8 cellular contexts compared by ENCODE assay signal in the genomic region with DNA sequence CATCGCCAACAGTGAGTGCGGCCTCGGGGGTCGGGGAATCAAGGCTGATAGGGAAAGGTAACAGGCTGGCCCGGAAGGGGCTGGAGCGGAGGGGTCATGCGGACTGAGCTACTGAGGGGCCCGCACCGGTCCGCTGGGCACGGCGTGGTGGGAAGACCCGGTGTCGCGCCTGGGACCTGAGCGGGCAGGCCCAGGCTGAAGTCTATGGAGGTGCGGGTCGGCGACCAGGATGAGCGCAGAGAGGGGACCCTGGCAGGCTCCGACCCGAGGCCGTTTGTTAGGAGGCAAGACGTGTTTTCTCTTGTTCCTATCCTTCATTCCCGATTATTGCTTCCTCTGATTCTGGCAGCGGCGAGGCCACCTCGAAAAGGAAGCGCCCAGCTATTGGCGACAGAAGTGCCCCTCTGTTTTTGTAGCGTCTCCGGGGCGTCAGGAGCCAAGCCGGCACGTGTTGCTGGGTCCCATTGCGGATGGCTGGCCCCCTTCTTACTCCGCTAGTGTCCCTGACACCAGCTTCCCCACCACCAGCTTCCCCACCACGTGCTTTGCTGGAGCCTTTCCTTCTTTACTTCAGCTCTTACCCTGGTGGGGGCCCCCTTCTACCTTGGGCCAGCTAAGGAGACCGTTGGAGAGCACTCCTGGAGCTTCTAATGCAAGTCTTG. TPM values are rescaled to one million over a fixed set of nuclear protein-coding genes. Genes with fewer than 3 reads are reported as not detected.
DNase-seq lines count a peak whose midpoint lies in the region; TF ChIP-seq lines count a peak whose summit lies in the region.

No MANE protein-coding gene starts in this region.

- H3K79me2 ChIP-seq in OCI-LY3 (ENCODE audit: low read length) = peaks cover 53% of the 10 kb centered on the region

- POLR2A ChIA-PET in HEK293 (lab: Yijun Ruan, JAX) = interaction anchor here (0.5 to 3.9 kb wide), 24 partner anchors 8 to 366 kb away, joined by 3 to 165 read pairs (median 7); a partner anchor contains a TSS

- H3K27ac ChIP-seq in HEK293 (ENCODE audit: extremely low read depth, low read depth, low read length) (peak overlapping the region; percentile 90), OCI-LY3 (ENCODE audit: low read length) (peak overlapping the region; percentile 71)

- H3K4me1 ChIP-seq in ES-I3 (ENCODE audit: insufficient read depth, low read length) = peaks cover 14% of the 10 kb centered on the region
- H3K4me1 ChIP-seq in HEK293 (ENCODE audit: control insufficient read depth, insufficient read depth, low read length) = 0 out of 2 replicates have a peak, but pooled peaks cover 2% of the 10 kb centered on the region
- peaks cover 19% of the 10 kb centered on the region for H3K4me1 ChIP-seq in OCI-LY3 (ENCODE audit: low read length)

- H3K4me2 ChIP-seq in OCI-LY3 (ENCODE audit: low read length) = peak overlapping the region; percentile 100

- H3K36me3 ChIP-seq in ES-I3 (ENCODE audit: insufficient read depth, low read length) = peaks cover 28% of the 10 kb centered on the region
- H3K36me3 ChIP-seq in HEK293 (ENCODE audit: control insufficient read depth in 2 of 2, insufficient read depth in 1 of 2, low read length in 2 of 2) = peaks cover 31 to 55% of the 10 kb centered on the region in 2 experiments
- H3K36me3 ChIP-seq in OCI-LY3 (replicated peaks; ENCODE audit: low read depth, low read length) = peaks cover 40% of the 10 kb centered on the region
- H3K36me3 ChIP-seq in kidney epithelial cell (ENCODE audit: control insufficient read depth, insufficient read depth, low read length) = no peaks in the 10 kb centered on the region

- H2AFZ ChIP-seq in OCI-LY3 (ENCODE audit: low read depth, low read length) = peak overlapping the region; percentile 44; the same call in 1 of the 2 replicates

- DNase-seq in astrocyte of the hippocampus (ENCODE audit: low read depth, low spot score) (peak; percentile 36), kidney epithelial cell (ENCODE audit: low read depth) (no peak), SHP77 (lab: John Stamatoyannopoulos, UW) (no peak), middle frontal gyrus (ENCODE audit: extremely low spot score, low spot score) (no peak)
- peak; percentile 18 for DNase-seq in stimulated activated CD8-positive, alpha-beta memory T cell treated with anti-CD3 and anti-CD28 coated beads, Interleukin-4, amount 100 ng/mL, for 24 hours (ENCODE audit: low read depth)

- TF ChIP-seq CTCF in HEK293 (tag by site-specific recombination; IDR thresholded peaks at IDR 0.05) (0 out of 2 replicates have a peak, but pooled peaks have one; percentile 20), OCI-LY3 (IDR thresholded peaks at IDR 0.05; ENCODE audit: low read depth, low read length) (0 out of 2 replicates have a peak, but pooled peaks have one; percentile 6), kidney epithelial cell (IDR thresholded peaks at IDR 0.05; ENCODE audit: insufficient read depth, low read length, poor library complexity, severe bottlenecking) (no peak)

- no peaks in the 10 kb centered on the region for H3K9me3 ChIP-seq in ES-I3 (ENCODE audit: control insufficient read depth, insufficient read depth, low read length)
- H3K9me3 ChIP-seq in HEK293 (ENCODE audit: control insufficient read depth, insufficient read depth, low read depth, low read length) = no peaks in the 10 kb centered on the region
- no peaks in the 10 kb centered on the region for H3K9me3 ChIP-seq in OCI-LY3 (ENCODE audit: insufficient read depth, low read length)

- CTCF ChIA-PET in HEK293 (lab: Yijun Ruan, JAX) = interaction anchor here (0.9 to 4.7 kb wide), 6 partner anchors 10 to 118 kb away, joined by 4 to 27 read pairs (median 9); a partner anchor contains a TSS

- peaks cover 12% of the 10 kb centered on the region for H4K20me1 ChIP-seq in OCI-LY3 (ENCODE audit: insufficient read depth, low read length)

- H3K9ac ChIP-seq in ES-I3 (ENCODE audit: low read depth, low read length) (peak overlapping the region; percentile 72), OCI-LY3 (ENCODE audit: low read length) (peak overlapping the region; percentile 94)

- no peaks in the 10 kb centered on the region for H3K27me3 ChIP-seq in OCI-LY3 (ENCODE audit: low read depth, low read length)
- H3K27me3 ChIP-seq in kidney epithelial cell (ENCODE audit: control insufficient read depth, insufficient read depth, low read length) = no peaks in the 10 kb centered on the region

- peak overlapping the region; percentile 82 for H3K4me3 ChIP-seq in HEK293 (ENCODE audit: low read depth, low read length)
- H3K4me3 ChIP-seq in OCI-LY3 (ENCODE audit: low read length) = peak overlapping the region; percentile 84
- H3K4me3 ChIP-seq in kidney epithelial cell (ENCODE audit: low read depth, low read length) = peak overlapping the region; percentile 75

TF ChIP-seq in HEK293, 187 proteins besides CTCF, POLR2A, EP300 and RAD21 (continues in another document):
- TF ChIP-seq, protein P1, sequence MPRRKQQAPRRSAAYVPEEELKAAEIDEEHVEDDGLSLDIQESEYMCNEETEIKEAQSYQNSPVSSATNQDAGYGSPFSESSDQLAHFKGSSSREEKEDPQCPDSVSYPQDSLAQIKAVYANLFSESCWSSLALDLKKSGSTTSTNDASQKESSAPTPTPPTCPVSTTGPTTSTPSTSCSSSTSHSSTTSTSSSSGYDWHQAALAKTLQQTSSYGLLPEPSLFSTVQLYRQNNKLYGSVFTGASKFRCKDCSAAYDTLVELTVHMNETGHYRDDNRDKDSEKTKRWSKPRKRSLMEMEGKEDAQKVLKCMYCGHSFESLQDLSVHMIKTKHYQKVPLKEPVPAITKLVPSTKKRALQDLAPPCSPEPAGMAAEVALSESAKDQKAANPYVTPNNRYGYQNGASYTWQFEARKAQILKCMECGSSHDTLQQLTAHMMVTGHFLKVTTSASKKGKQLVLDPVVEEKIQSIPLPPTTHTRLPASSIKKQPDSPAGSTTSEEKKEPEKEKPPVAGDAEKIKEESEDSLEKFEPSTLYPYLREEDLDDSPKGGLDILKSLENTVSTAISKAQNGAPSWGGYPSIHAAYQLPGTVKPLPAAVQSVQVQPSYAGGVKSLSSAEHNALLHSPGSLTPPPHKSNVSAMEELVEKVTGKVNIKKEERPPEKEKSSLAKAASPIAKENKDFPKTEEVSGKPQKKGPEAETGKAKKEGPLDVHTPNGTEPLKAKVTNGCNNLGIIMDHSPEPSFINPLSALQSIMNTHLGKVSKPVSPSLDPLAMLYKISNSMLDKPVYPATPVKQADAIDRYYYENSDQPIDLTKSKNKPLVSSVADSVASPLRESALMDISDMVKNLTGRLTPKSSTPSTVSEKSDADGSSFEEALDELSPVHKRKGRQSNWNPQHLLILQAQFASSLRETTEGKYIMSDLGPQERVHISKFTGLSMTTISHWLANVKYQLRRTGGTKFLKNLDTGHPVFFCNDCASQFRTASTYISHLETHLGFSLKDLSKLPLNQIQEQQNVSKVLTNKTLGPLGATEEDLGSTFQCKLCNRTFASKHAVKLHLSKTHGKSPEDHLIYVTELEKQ (tag by site-specific recombination; IDR thresholded peaks at IDR 0.05; ENCODE audit: borderline replicate concordance) = peak; percentile 14; the same call in 1 of the 2 replicates
- TF ChIP-seq PRDM1 (tag by site-specific recombination; IDR thresholded peaks at IDR 0.05) (0 out of 2 replicates have a peak, but pooled peaks have one; percentile 4), YY2 (tag by site-specific recombination; IDR thresholded peaks at IDR 0.05) (no peak), KLF10 (tag by site-specific recombination; IDR thresholded peaks at IDR 0.05) (no peak), ZBTB17 (tag by site-specific recombination; IDR thresholded peaks at IDR 0.05) (no peak), ZNF350 (tag by site-specific recombination; IDR thresholded peaks at IDR 0.05) (no peak), MZF1 (tag by site-specific recombination; IDR thresholded peaks at IDR 0.05; ENCODE audit: borderline replicate concordance) (no peak), ZFP41 (tag by site-specific recombination; IDR thresholded peaks at IDR 0.05; ENCODE audit: borderline replicate concordance) (no peak)
- TF ChIP-seq, protein P2, sequence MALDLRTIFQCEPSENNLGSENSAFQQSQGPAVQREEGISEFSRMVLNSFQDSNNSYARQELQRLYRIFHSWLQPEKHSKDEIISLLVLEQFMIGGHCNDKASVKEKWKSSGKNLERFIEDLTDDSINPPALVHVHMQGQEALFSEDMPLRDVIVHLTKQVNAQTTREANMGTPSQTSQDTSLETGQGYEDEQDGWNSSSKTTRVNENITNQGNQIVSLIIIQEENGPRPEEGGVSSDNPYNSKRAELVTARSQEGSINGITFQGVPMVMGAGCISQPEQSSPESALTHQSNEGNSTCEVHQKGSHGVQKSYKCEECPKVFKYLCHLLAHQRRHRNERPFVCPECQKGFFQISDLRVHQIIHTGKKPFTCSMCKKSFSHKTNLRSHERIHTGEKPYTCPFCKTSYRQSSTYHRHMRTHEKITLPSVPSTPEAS (tag by site-specific recombination; IDR thresholded peaks at IDR 0.05) = no peak

RNA-seq across cellular contexts. Expression of a gene that starts 0.6 kb away (rescaled TPM):
- total RNA-seq in kidney epithelial cell = 149 and 179 TPM in 2 replicates

RNA-seq across cellular contexts. Expression of a gene that starts 11.5 kb away (rescaled TPM):
- total RNA-seq in kidney epithelial cell = 2,735 and 3,237 TPM in 2 replicates

RNA-seq across cellular contexts. Expression of a gene that starts 13.1 kb away (rescaled TPM):
- 3.0 and 4.7 TPM in 2 replicates for total RNA-seq in kidney epithelial cell

RNA-seq across cellular contexts. Expression of a gene that starts 23.1 kb away (rescaled TPM):
- 213 and 309 TPM in 2 replicates for total RNA-seq in kidney epithelial cell

RNA-seq across cellular contexts. Expression of a gene that starts 25.0 kb away (rescaled TPM):
- 12.3 and 17.3 TPM in 2 replicates for total RNA-seq in kidney epithelial cell

Comparison
In these comparisons a context has a peak if more than half of its experiments do, and no peak if none do; other contexts are left out.
1. DNase-seq: peak in astrocyte of the hippocampus (single experiment) and stimulated activated CD8-positive, alpha-beta memory T cell treated with anti-CD3 and anti-CD28 coated beads, Interleukin-4, amount 100 ng/mL, for 24 hours (single experiment); none in kidney epithelial cell (single experiment), SHP77 (0 of 2) and middle frontal gyrus (single experiment).
2. Peak in every context shown above with its lines, with median percentiles within 50 percentile points of each other: H3K4me3 ChIP-seq.